ENCODE assay signal across 9 cellular contexts in genomic region chr13:50793026-50793425, GRCh38. TPM values are rescaled to one million over a fixed set of nuclear protein-coding genes. Genes with fewer than 3 reads are reported as not detected.
"Had no signal": no experiment of that assay in that cellular context is flagged by ENCODE, and none has a peak within 500 bp of the region (broad histone marks: within the 10 kb centered on the region; RNA-seq: fewer than 3 reads in every experiment).

No MANE protein-coding gene starts in this region.

- ATAC-seq: K562 had no signal

- H3K4me3 ChIP-seq: K562 had no signal

- FAIRE-seq: HTR-8/SVneo, K562 had no signal

- H3K27ac ChIP-seq: HL-60 had no signal

- DNase-seq: IMR-90, KBM-7, KG1 had no signal

RNA-seq across cellular contexts. Expression of gene DLEU7, which starts 50.5 kb away (rescaled TPM):
- total RNA-seq: HT-29, HT1080, IMR-90, K562 had no signal
- polyA plus RNA-seq: IgD-negative memory B cell, IMR-90 had no signal
